In genomic region chr2:45812039-45812500, GRCh38 we compare ENCODE assay signal across 13 cellular contexts.
A peak's percentile ranks its signal among the peaks of the same experiment; 100 is the strongest.
DNase-seq lines count a peak whose midpoint lies in the region; ATAC-seq and TF ChIP-seq lines count a peak whose summit lies in the region.
"Had no signal": no experiment of that assay in that cellular context is flagged by ENCODE, and none has a peak within 500 bp of the region (broad histone marks: within the 10 kb centered on the region; RNA-seq: fewer than 3 reads in every experiment).

No MANE protein-coding gene starts in this region.

- H3K4me2 ChIP-seq in hepatocyte, result no peak overlapping the region

- no peak overlapping the region for H2AFZ ChIP-seq in hepatocyte

- H3K9me3 ChIP-seq in muscle layer of duodenum (ENCODE audit: control insufficient read depth in 1 of 2, low read length in 2 of 2) (no peaks in the 10 kb centered on the region), hepatocyte (ENCODE audit: low read depth) (no peaks in the 10 kb centered on the region)
- H3K9me3 ChIP-seq: testis had no signal

- DNase-seq in BJ (ENCODE audit: low read depth) (peak; percentile 15), M059J (ENCODE audit: low read depth) (peak; percentile 53), hepatocyte (ENCODE audit: low spot score) (no peak), GM13977 (ENCODE audit: low spot score) (no peak), HuH-7.5 (ENCODE audit: low spot score) (no peak)
- DNase-seq: anterior cingulate cortex; NCI-H1930; stimulated activated CD4-positive, alpha-beta T cell treated with anti-CD3 and anti-CD28 coated beads, Interleukin-1b, Interleukin-23, amount 100 ng/mL, for 48 hours; testis had no signal

- H3K27me3 ChIP-seq in BJ (ENCODE audit: control insufficient read depth, insufficient read depth, low read length) (no peaks in the 10 kb centered on the region), muscle layer of duodenum (ENCODE audit: low read depth, low read length) (no peaks in the 10 kb centered on the region), hepatocyte (no peaks in the 10 kb centered on the region)
- H3K27me3 ChIP-seq: testis had no signal

- no peaks in the 10 kb centered on the region for H3K79me2 ChIP-seq in hepatocyte

- H3K4me1 ChIP-seq in muscle layer of duodenum (ENCODE audit: control insufficient read depth in 1 of 2, insufficient read depth in 2 of 2, low read length in 2 of 2) (peaks cover 21 to 29% of the 10 kb centered on the region in 2 donors), hepatocyte (ENCODE audit: insufficient read depth) (peaks cover 21% of the 10 kb centered on the region)

- H3K27me3 Mint-ChIP-seq in brain, result no peaks in the 10 kb centered on the region

- H3K4me3 ChIP-seq in BJ (ENCODE audit: low read depth, low read length) (no peak overlapping the region), muscle layer of duodenum (ENCODE audit: low read depth in 1 of 2, low read length in 2 of 2) (no peak overlapping the region), hepatocyte (no peak overlapping the region)
- H3K4me3 ChIP-seq: SK-N-MC, testis had no signal

- no peak for ATAC-seq in GM21447 (IDR thresholded peaks at IDR 0.05; ENCODE audit: unreplicated experiment)

- H3K36me3 ChIP-seq in BJ (ENCODE audit: control insufficient read depth, insufficient read depth, low read length) (no peaks in the 10 kb centered on the region), muscle layer of duodenum (ENCODE audit: control insufficient read depth in 1 of 2, insufficient read depth in 2 of 2, low read length in 2 of 2) (no peaks in the 10 kb centered on the region), hepatocyte (replicated peaks; ENCODE audit: insufficient read depth, low read depth) (no peaks in the 10 kb centered on the region)

- H3K9me2 ChIP-seq in hepatocyte (replicated peaks; ENCODE audit: insufficient read depth), result no peaks in the 10 kb centered on the region

- peak overlapping the region in 3 of 5 experiments; percentile 18 to 92 (median 79) for H3K27ac Mint-ChIP-seq in brain

- TF ChIP-seq CTCF in BJ (IDR thresholded peaks at IDR 0.05; ENCODE audit: insufficient read depth, low read depth, low read length) (no peak), brain (conservative IDR thresholded peaks at IDR 0.05) (no peak), hepatocyte (IDR thresholded peaks at IDR 0.05; ENCODE audit: poor library complexity) (no peak), GM13977 (IDR thresholded peaks at IDR 0.05; ENCODE audit: extremely low read depth, insufficient read depth, missing control alignments) (no peak)

- H3K9me3 Mint-ChIP-seq in brain, result no peaks in the 10 kb centered on the region

- H3K27ac ChIP-seq in muscle layer of duodenum (ENCODE audit: low read length) (peak overlapping the region; percentile 73), hepatocyte (no peak overlapping the region)
- H3K27ac ChIP-seq: SK-N-MC, testis had no signal

- peaks cover 50% of the 10 kb centered on the region for H3K4me1 Mint-ChIP-seq in brain

- CTCF ChIA-PET in BJ (lab: Yijun Ruan, JAX), result no interaction called here

- H3K4me3 Mint-ChIP-seq in brain, result no peak overlapping the region

- H4K20me1 ChIP-seq in hepatocyte (ENCODE audit: insufficient read depth, poor library complexity, severe bottlenecking), result no peaks in the 10 kb centered on the region

- POLR2A ChIA-PET in BJ (lab: Charles Lee), result no interaction called here

- H3K36me3 Mint-ChIP-seq in brain, result no peaks in the 10 kb centered on the region

- in situ Hi-C loops in GM13977 (cut with MboI; ENCODE audit: low pct_unique_long_range_greater_than_20kb, low sequenced_read_pairs, unreplicated experiment), result no loop called here

- WGBS in hepatocyte (ENCODE audit: low lambda C conversion rate, missing lambda C conversion rate), result 62% methylated on average over 3 of the region's 3 CpGs

Comparison
In these comparisons a context has a peak if more than half of its experiments do, and no peak if none do; other contexts are left out.
1. DNase-seq: peak in BJ (single experiment) and M059J (single experiment); none in hepatocyte (single experiment), GM13977 (single experiment) and HuH-7.5 (single experiment).